19 cellular contexts compared by ENCODE assay signal in the genomic region with DNA sequence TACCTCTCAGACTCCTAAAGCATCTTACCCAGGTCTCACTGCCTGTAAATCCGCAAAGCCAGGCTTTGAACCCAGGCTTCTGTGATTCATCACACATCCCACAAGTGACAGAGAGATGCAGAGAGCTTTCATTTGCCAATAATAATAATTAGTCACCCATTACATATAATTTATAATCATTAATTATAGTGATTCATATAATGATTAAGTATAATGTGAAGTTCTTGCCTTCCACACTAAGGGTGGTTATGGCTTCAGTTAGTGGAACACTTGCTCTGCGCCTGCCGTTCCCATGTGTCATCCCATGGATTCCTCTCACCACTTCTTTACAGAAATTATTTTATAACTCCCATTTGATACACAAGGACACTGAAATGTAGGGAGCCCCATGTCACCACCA.
"Had no signal": no experiment of that assay in that cellular context is flagged by ENCODE, and none has a peak within 500 bp of the region (broad histone marks: within the 10 kb centered on the region; RNA-seq: fewer than 3 reads in every experiment).

No MANE protein-coding gene starts in this region.

- H3K4me3 ChIP-seq: coronary artery had no signal

- H3K36me3 Mint-ChIP-seq: natural killer cell, type B pancreatic cell had no signal

- H3K27me3 Mint-ChIP-seq: activated naive CD8-positive, alpha-beta T cell treated with anti-CD3 and anti-CD28 coated beads for 36 hours; type B pancreatic cell had no signal

- DNase-seq: activated B cell treated with CpG ODN at 0.5 μM for 24 hours; activated CD4-positive, alpha-beta T cell treated with anti-CD3 and anti-CD28 coated beads for 36 hours; activated CD4-positive, alpha-beta T cell treated with anti-CD3 and anti-CD28 coated beads, Interleukin-2, amount 50 U/mL, for 48 hours; activated CD8-positive, alpha-beta memory T cell treated with anti-CD3 and anti-CD28 coated beads, Interleukin-2, amount 50 U/mL, for 48 hours; activated naive CD4-positive, alpha-beta T cell treated with Interleukin-2 at 50 U/mL for 16 hours; activated naive CD8-positive, alpha-beta T cell treated with anti-CD3 and anti-CD28 coated beads for 36 hours; activated T-cell treated with anti-CD3 and anti-CD28 coated beads, Interleukin-2, amount 50 U/mL, for 4 hours; endodermal cell; foreskin melanocyte; midbrain; natural killer cell; small intestine; stimulated activated CD4-positive, alpha-beta T cell treated with anti-CD3 and anti-CD28 coated beads, Interleukin-15, amount 100 ng/mL, for 24 hours; T1000 had no signal

- H3K4me1 Mint-ChIP-seq: activated B cell treated with CpG ODN at 0.5 μM for 24 hours; activated CD4-positive, alpha-beta T cell treated with anti-CD3 and anti-CD28 coated beads for 36 hours; activated naive CD8-positive, alpha-beta T cell treated with anti-CD3 and anti-CD28 coated beads for 36 hours; endodermal cell; natural killer cell; stimulated activated memory B cell treated with anti-CD40 and anti-IgM and Interleukin-4, amounts not matched to agents 10 μg/mL and 1 μg/mL and 100 μg/mL, for 72 hours had no signal

- H3K9me3 Mint-ChIP-seq: natural killer cell had no signal

- H3K27ac Mint-ChIP-seq: activated B cell treated with CpG ODN at 0.5 μM for 24 hours; activated CD4-positive, alpha-beta T cell treated with anti-CD3 and anti-CD28 coated beads for 36 hours; activated naive CD8-positive, alpha-beta T cell treated with anti-CD3 and anti-CD28 coated beads for 36 hours; endodermal cell; natural killer cell; stimulated activated memory B cell treated with anti-CD40 and anti-IgM and Interleukin-4, amounts not matched to agents 10 μg/mL and 1 μg/mL and 100 μg/mL, for 72 hours; T-helper 1 cell treated with Interleukin-12 subunit alpha and Interleukin-12 subunit beta and Interleukin-4 antibody, amounts not matched to agents 30 μg/mL and 1 μg/mL, for 36 hours; type B pancreatic cell had no signal

- ATAC-seq: activated CD4-positive, alpha-beta T cell treated with anti-CD3 and anti-CD28 coated beads for 36 hours; activated T-cell treated with anti-CD3 and anti-CD28 coated beads, Interleukin-2, amount 50 U/mL, for 4 hours; natural killer cell; stimulated activated memory B cell treated with anti-CD40 and anti-IgM and Interleukin-4, amounts not matched to agents 10 μg/mL and 1 μg/mL and 100 μg/mL, for 72 hours had no signal

- H3K4me3 Mint-ChIP-seq: activated B cell treated with CpG ODN at 0.5 μM for 24 hours; activated CD4-positive, alpha-beta T cell treated with anti-CD3 and anti-CD28 coated beads for 36 hours; activated naive CD8-positive, alpha-beta T cell treated with anti-CD3 and anti-CD28 coated beads for 36 hours; activated T-cell treated with anti-CD3 and anti-CD28 coated beads, Interleukin-2, amount 50 U/mL, for 4 hours; endodermal cell; natural killer cell; stimulated activated memory B cell treated with anti-CD40 and anti-IgM and Interleukin-4, amounts not matched to agents 10 μg/mL and 1 μg/mL and 100 μg/mL, for 72 hours; T-helper 1 cell treated with Interleukin-12 subunit alpha and Interleukin-12 subunit beta and Interleukin-4 antibody, amounts not matched to agents 30 μg/mL and 1 μg/mL, for 36 hours; type B pancreatic cell had no signal

- H3K27ac ChIP-seq: coronary artery, epithelial cell of prostate had no signal
